In the genomic region with DNA sequence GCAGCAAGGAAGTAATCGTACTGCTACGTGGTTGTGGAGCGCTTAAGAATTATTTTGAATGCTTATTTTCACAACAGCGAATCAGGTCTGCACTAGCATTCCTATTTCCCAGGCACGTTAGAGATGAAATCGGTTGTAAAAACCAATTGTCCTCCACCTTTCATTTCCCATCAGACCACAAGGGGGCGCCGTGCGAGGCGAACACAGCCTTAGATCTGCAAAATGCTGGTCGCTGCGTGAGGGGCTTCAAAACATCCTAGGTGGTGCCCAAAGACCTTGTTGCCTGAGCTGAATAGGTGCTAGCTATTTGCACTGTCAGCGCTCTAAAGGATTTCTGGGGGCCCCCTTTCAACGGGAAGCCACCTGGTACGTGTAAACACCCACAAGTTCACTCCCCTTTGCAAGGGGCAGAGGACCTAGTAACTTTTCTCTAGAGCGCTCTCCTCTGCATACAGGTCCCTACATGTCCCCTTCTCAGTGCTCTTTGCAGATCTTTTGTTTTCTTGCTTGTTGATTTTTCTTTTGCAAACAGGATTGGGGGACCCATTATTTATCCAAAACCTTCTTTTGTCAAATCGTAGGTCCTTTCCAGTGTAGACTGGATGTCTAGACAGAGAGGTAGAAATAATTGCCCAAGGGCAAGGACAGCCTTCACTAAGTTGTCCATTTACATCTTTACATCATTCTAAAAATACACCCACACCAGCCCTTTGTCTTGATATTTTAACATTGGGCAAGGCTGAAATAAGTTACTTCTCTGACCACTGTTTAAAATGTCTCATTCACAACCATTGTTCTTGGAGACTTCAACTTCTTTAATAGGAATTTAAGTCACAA, we compare ENCODE assay signal across 8 cellular contexts. TPM values are rescaled to one million over a fixed set of nuclear protein-coding genes. Genes with fewer than 3 reads are reported as not detected.
DNase-seq lines count a peak whose midpoint lies in the region; ATAC-seq and TF ChIP-seq lines count a peak whose summit lies in the region.

No MANE protein-coding gene starts in this region.

- H3K4me3 ChIP-seq in Caco-2 (ENCODE audit: low read depth, low read length) (no peak overlapping the region), aorta (ENCODE audit: low read length in 2 of 2) (no peak overlapping the region)

- intact Hi-C loops in Caco-2 (cut with micrococcal nuclease; ENCODE audit: unreplicated experiment) (loop anchor here (1.0 kb wide), 1 partner anchor 324 kb away; no protein-coding TSS in a partner anchor), head of caudate nucleus (cut with DNase I) (no loop called here), aorta (cut with DNase I) (loop anchor here (1.0 to 10.0 kb wide), 3 partner anchors 62 to 325 kb away; partner anchors contain the start of gene NEDD9 (in 1 of the 2))

- H3K27me3 ChIP-seq in Caco-2 (replicated peaks; ENCODE audit: control insufficient read depth, insufficient read depth, low read length) (no peaks in the 10 kb centered on the region), aorta (ENCODE audit: control insufficient read depth in 1 of 2, insufficient read depth in 2 of 2, low read length in 1 of 2) (no peaks in the 10 kb centered on the region)

- H3K36me3 Mint-ChIP-seq in Caco-2 (ENCODE audit: insufficient read depth, unreplicated experiment), result no peaks in the 10 kb centered on the region
- H3K36me3 Mint-ChIP-seq in progenitor cell of endocrine pancreas (ENCODE audit: insufficient read depth), result no peaks in the 10 kb centered on the region

- H3K27ac ChIP-seq in RWPE1, result no peak overlapping the region
- no peak overlapping the region for H3K27ac ChIP-seq in aorta (ENCODE audit: low read depth in 1 of 2, low read length in 2 of 2)

- CTCF ChIA-PET in Caco-2 (lab: Charles Lee), result interaction anchor here (1.3 kb wide), 1 partner anchor 324 kb away, joined by 3 read pairs; no protein-coding TSS in a partner anchor
- CTCF ChIA-PET in RWPE1 (lab: Yijun Ruan, JAX), result interaction anchor here (0.5 to 2.1 kb wide), 8 partner anchors 9 to 1994 kb away, joined by 3 to 10 read pairs (median 4); no protein-coding TSS in a partner anchor

- H3K4me3 Mint-ChIP-seq in Caco-2 (ENCODE audit: unreplicated experiment) (no peak overlapping the region), progenitor cell of endocrine pancreas (ENCODE audit: low read depth) (no peak overlapping the region)

- H3K4me1 ChIP-seq in Caco-2 (no peaks in the 10 kb centered on the region; the same call in 1 of the 2 replicates), aorta (ENCODE audit: control insufficient read depth in 1 of 2, insufficient read depth in 2 of 2, low read length in 2 of 2) (peaks cover 0 to 3% of the 10 kb centered on the region in 2 donors)

- H3K9me3 ChIP-seq in Caco-2 (no peaks in the 10 kb centered on the region), aorta (ENCODE audit: control insufficient read depth, low read length) (no peaks in the 10 kb centered on the region)

- TF ChIP-seq CTCF in Caco-2 (IDR thresholded peaks at IDR 0.05; ENCODE audit: insufficient read depth in 1 of 2, low read depth in 1 of 2, low read length in 1 of 2, severe bottlenecking in 1 of 2, unreplicated experiment in 1 of 2), result peak; percentile 55 to 66
- TF ChIP-seq CTCF in RWPE1 (conservative IDR thresholded peaks at IDR 0.05; ENCODE audit: low read depth), result peak; percentile 71
- TF ChIP-seq CTCF in progenitor cell of endocrine pancreas (IDR thresholded peaks at IDR 0.05; ENCODE audit: unreplicated experiment), result peak; percentile 90

- H3K36me3 ChIP-seq in Caco-2 (ENCODE audit: control insufficient read depth, insufficient read depth, low read length) (no peaks in the 10 kb centered on the region), aorta (ENCODE audit: control insufficient read depth in 1 of 2, insufficient read depth in 2 of 2, low read length in 1 of 2) (no peaks in the 10 kb centered on the region)

- DNase-seq in Caco-2 (peak; percentile 46 to 59), RWPE1 (ENCODE audit: low spot score) (peak; percentile 21), head of caudate nucleus (peak in 41 of 42 donors; percentile 41 to 91 (median 75)), progenitor cell of endocrine pancreas (ENCODE audit: low spot score, unreplicated experiment) (peak; percentile 57), aorta (peak; percentile 77 to 90)
- peak; percentile 92 for DNase-seq in activated effector memory CD4-positive, alpha-beta T cell treated with anti-CD3 and anti-CD28 coated beads, Interleukin-2, amount 50 U/mL, for 16 hours

- POLR2A ChIA-PET in Caco-2 (lab: Charles Lee), result no interaction called here
- POLR2A ChIA-PET in RWPE1 (lab: Yijun Ruan, JAX; ENCODE audit: low non-redundant PET), result no interaction called here

- 23 to 25% methylated on average over 17 of the region's 17 CpGs for WGBS in aorta, 2 donors

- ATAC-seq in HG02642 (IDR thresholded peaks at IDR 0.05; ENCODE audit: poor library complexity, unreplicated experiment) (peak; percentile 46), aorta (ENCODE audit: low FRiP score) (peak; percentile 77), HG02763 (IDR thresholded peaks at IDR 0.05; ENCODE audit: unreplicated experiment) (no peak)

- H3K27me3 Mint-ChIP-seq in Caco-2 (ENCODE audit: insufficient read depth, unreplicated experiment) (no peaks in the 10 kb centered on the region), progenitor cell of endocrine pancreas (peaks cover 4% of the 10 kb centered on the region)

- H3K4me1 Mint-ChIP-seq in Caco-2 (ENCODE audit: low read depth, unreplicated experiment) (no peaks in the 10 kb centered on the region), progenitor cell of endocrine pancreas (ENCODE audit: low read depth) (peaks cover 15% of the 10 kb centered on the region)

- H3K9me3 Mint-ChIP-seq in Caco-2 (ENCODE audit: unreplicated experiment) (no peaks in the 10 kb centered on the region), progenitor cell of endocrine pancreas (ENCODE audit: low read depth) (peaks cover 5% of the 10 kb centered on the region)

- H3K27ac Mint-ChIP-seq in Caco-2 (ENCODE audit: unreplicated experiment) (no peak overlapping the region), progenitor cell of endocrine pancreas (peak overlapping the region; percentile 50)

- no TSS peak for BruUV-seq in Caco-2 (replicated peaks; lab: Mats Ljungman, UMichigan)

RNA-seq across cellular contexts. Expression of gene NEDD9, which starts 59.7 kb away (rescaled TPM):
- total RNA-seq in Caco-2 (2022) (33.2 and 36.2 TPM in 2 replicates), progenitor cell of endocrine pancreas (13.6 and 14.1 TPM in 2 replicates), aorta (100 to 1,000 TPM in 1 of 2 donors, 10 to 100 TPM in 1; 49.8 to 252 TPM)
- 10 to 100 TPM; 11.3 to 26.9 TPM for polyA plus RNA-seq in aorta

Comparison
In these comparisons a context has a peak if more than half of its experiments do, and no peak if none do; other contexts are left out.
1. DNase-seq: peak in every context shown above with its lines; median percentile 92 in activated effector memory CD4-positive, alpha-beta T cell treated with anti-CD3 and anti-CD28 coated beads, Interleukin-2, amount 50 U/mL, for 16 hours; 84 in aorta; 75 in head of caudate nucleus; 57 in progenitor cell of endocrine pancreas; 52 in Caco-2; 21 in RWPE1.